ENCODE assay signal across 18 cellular contexts in the genomic region with DNA sequence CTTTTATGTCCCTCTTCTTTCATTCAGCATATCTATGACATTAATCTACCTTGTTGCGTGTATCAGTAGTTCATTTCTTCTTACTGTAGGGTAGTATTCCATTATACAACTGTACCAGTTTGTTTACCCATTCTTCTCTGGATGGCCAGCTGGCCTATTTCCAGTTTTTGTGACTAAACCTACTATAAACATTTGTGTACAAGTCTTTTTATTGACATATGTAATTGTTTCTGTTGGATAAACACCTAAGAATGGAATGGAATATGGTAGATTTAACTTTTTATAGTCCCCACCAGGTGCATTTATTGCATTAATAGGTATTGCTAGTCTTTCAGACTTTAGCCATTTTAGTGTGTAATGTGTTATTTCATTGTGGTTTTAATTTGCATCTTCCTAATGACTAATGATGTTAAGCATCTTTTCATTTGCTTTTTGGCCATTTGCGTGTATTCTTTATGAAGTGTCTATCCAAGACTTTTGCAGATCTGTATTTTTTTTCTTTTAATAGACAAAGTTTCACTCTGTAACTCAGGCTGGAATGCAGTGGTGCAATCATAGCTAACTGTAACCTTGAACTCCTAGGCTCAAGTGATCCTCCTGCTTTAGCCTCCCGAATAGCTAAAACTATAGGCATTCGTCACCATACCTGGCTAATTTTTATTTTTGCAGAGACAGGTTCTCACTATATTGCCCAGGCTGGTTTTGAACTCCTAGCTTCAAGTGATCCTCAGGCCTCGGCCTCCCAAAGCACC.
"Had no signal": no experiment of that assay in that cellular context is flagged by ENCODE, and none has a peak within 500 bp of the region (broad histone marks: within the 10 kb centered on the region; RNA-seq: fewer than 3 reads in every experiment).

No MANE protein-coding gene starts in this region.

- ATAC-seq: activated CD8-positive, alpha-beta memory T cell treated with anti-CD3 and anti-CD28 coated beads, Interleukin-2, amount 10 ng/mL, durations not matched to agents 7 days and 5 days; left lobe of liver; upper lobe of right lung had no signal

- H3K4me2 ChIP-seq: hepatocyte, neural progenitor cell had no signal

- DNase-seq: activated CD4-positive, alpha-beta T cell treated with anti-CD3 and anti-CD28 coated beads for 1 hour; activated CD4-positive, alpha-beta T cell treated with anti-CD3 and anti-CD28 coated beads, Interleukin-2, amount 50 U/mL, for 4 hours; activated CD8-positive, alpha-beta memory T cell treated with anti-CD3 and anti-CD28 coated beads, Interleukin-2, amount 10 ng/mL, durations not matched to agents 7 days and 5 days; activated effector memory CD4-positive, alpha-beta T cell treated with anti-CD3 and anti-CD28 coated beads, Interleukin-2, amount 50 U/mL, for 16 hours; activated T-cell treated with anti-CD3 and anti-CD28 coated beads, Interleukin-2, amount 50 U/mL, for 24 hours; naive B cell; sigmoid colon; stimulated activated CD4-positive, alpha-beta T cell treated with anti-CD3 and anti-CD28 coated beads, Interleukin-1b, Interleukin-23, amount 100 ng/mL, for 48 hours; stomach; T-helper 9 cell; testis; upper lobe of right lung had no signal

- FAIRE-seq: endometrium, keratinocyte had no signal

- H3K4me3 ChIP-seq: esophagus muscularis mucosa, hepatocyte, neural progenitor cell, sigmoid colon, stomach, testis, upper lobe of right lung had no signal

- H3K27ac ChIP-seq: esophagus muscularis mucosa, hepatocyte, neural progenitor cell, sigmoid colon, stomach, testis, upper lobe of right lung had no signal

- H3K4me1 ChIP-seq: esophagus muscularis mucosa, neural progenitor cell, sigmoid colon, stomach, testis, upper lobe of right lung had no signal

- H3K9me3 ChIP-seq: esophagus muscularis mucosa, sigmoid colon, stomach, testis, upper lobe of right lung had no signal
